In the genomic region with DNA sequence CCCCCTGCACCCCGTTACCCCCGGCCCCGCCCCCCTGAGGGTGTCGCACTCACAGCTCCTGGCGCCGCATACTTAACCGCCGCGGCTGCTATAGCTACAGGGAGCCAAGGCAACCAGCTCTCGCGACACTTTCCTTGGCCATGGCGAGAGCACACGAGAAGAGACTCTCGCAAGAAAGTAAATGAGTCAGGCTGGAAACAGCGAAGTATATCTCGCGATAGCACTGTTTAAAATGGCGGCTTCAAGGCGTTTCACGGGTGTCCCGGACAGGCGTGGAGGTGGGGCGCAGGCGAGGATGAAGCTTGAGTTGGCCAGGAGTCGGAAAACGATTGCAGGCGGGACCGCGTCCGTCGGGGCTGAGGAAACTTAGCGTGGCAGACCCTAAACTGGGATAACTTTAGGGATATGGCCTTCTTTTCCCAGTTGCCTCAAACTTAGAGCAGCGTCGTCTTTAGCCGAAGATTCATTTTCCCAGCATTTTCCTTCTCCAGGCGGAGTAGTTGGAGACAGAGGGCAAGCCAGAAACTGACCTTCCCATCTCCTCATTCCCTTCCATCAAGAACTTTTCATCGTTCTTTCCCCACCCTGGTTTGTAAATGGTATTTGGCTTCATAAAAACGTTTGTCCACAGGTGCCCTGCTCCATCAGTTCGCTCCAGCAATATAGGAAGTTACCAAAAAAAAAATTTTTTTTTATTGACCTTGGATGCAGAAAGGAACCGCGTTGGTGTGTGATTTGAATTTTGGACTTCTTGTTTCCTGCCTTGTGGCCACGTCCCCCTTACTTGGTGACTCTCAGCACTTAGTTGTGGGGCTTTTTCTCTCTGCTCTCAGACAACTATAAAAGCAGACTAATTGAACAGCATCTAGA, we compare ENCODE assay signal across 8 cellular contexts. TPM values are rescaled to one million over a fixed set of nuclear protein-coding genes. Genes with fewer than 3 reads are reported as not detected.
DNase-seq lines count a peak whose midpoint lies in the region; ATAC-seq and TF ChIP-seq lines count a peak whose summit lies in the region.

No MANE protein-coding gene starts in this region.

- peak overlapping the region; percentile 80 for H3K4me3 ChIP-seq in PC-9
- peak overlapping the region; percentile 81 to 93 (median 87) for H3K4me3 ChIP-seq in esophagus squamous epithelium
- H3K4me3 ChIP-seq in muscle layer of duodenum (ENCODE audit: low read depth in 1 of 2, low read length in 2 of 2) = peak overlapping the region; percentile 87 to 99

- H3K4me1 ChIP-seq in PC-9 (replicated peaks; ENCODE audit: insufficient read depth) = peaks cover 11% of the 10 kb centered on the region; the same call in 1 of the 2 replicates
- peaks cover 7 to 37% (median 13%) of the 10 kb centered on the region in 3 donors for H3K4me1 ChIP-seq in esophagus squamous epithelium
- peaks cover 0 to 4% of the 10 kb centered on the region in 2 donors for H3K4me1 ChIP-seq in muscle layer of duodenum (ENCODE audit: control insufficient read depth in 1 of 2, insufficient read depth in 2 of 2, low read length in 2 of 2)

- H3K79me2 ChIP-seq in PC-9 (ENCODE audit: low read depth) = peaks cover 55% of the 10 kb centered on the region

- in situ Hi-C loops in KBM-7 (cut with MboI; ENCODE audit: low pct_unique_long_range_greater_than_20kb, low sequenced_read_pairs) = loop anchor here (25.0 kb wide), 1 partner anchor 89 kb away; no protein-coding TSS in a partner anchor

- POLR2A ChIA-PET in PC-9 (lab: Charles Lee; ENCODE audit: unreplicated experiment) = interaction anchor here (0.5 to 1.6 kb wide), 13 partner anchors 24 to 430 kb away, joined by 3 to 28 read pairs (median 5); a partner anchor contains a TSS

- no peaks in the 10 kb centered on the region for H4K20me1 ChIP-seq in PC-9 (ENCODE audit: insufficient read depth)

- H3K36me3 ChIP-seq in PC-9 (ENCODE audit: low read depth) (no peaks in the 10 kb centered on the region), esophagus squamous epithelium (no peaks in the 10 kb centered on the region), muscle layer of duodenum (ENCODE audit: control insufficient read depth in 1 of 2, insufficient read depth in 2 of 2, low read length in 2 of 2) (no peaks in the 10 kb centered on the region)

- CTCF ChIA-PET in PC-9 (lab: Charles Lee) = interaction anchor here (0.6 to 1.0 kb wide), 3 partner anchors 47 to 133 kb away, joined by 5 to 9 read pairs (median 6); no protein-coding TSS in a partner anchor

- H2AFZ ChIP-seq in PC-9 = peak overlapping the region; percentile 99

- TF ChIP-seq POLR2A in esophagus squamous epithelium (IDR thresholded peaks at IDR 0.05) = peak in 1 of 4 donors; percentile 51

- H3K4me2 ChIP-seq in PC-9 = peak overlapping the region; percentile 91

- peak; percentile 96 for ATAC-seq in GM21723 (IDR thresholded peaks at IDR 0.05; ENCODE audit: unreplicated experiment)

- WGBS in esophagus squamous epithelium, 2 donors = 2 to 6% methylated on average over 16 to 27 of the region's 42 CpGs

- intact Hi-C loops in PC-9 (cut with micrococcal nuclease; ENCODE audit: unreplicated experiment) = loop anchor here (1.0 to 2.0 kb wide), 4 partner anchors 25 to 97 kb away; a partner anchor contains a TSS
- intact Hi-C loops in esophagus squamous epithelium (cut with DNase I) = no loop called here

- H3F3A ChIP-seq in PC-9 (ENCODE audit: insufficient read depth, low read depth) = peaks cover 20% of the 10 kb centered on the region

- BruUV-seq in PC-9 (replicated peaks; lab: Mats Ljungman, UMichigan) = TSS peak; percentile 75

- H3K27ac ChIP-seq in PC-9 (peak overlapping the region; percentile 81), esophagus squamous epithelium (peak overlapping the region; percentile 85 to 90 (median 88)), muscle layer of duodenum (ENCODE audit: low read length) (peak overlapping the region; percentile 82)

- H3K27me3 ChIP-seq in PC-9 (ENCODE audit: insufficient read depth, low read depth) = no peaks in the 10 kb centered on the region
- H3K27me3 ChIP-seq in esophagus squamous epithelium = no peaks in the 10 kb centered on the region
- H3K27me3 ChIP-seq in muscle layer of duodenum (ENCODE audit: low read depth, low read length) = no peaks in the 10 kb centered on the region

- H3K9me3 ChIP-seq in PC-9 (ENCODE audit: insufficient read depth, low read depth) (no peaks in the 10 kb centered on the region), esophagus squamous epithelium (no peaks in the 10 kb centered on the region), muscle layer of duodenum (ENCODE audit: control insufficient read depth in 1 of 2, low read length in 2 of 2) (no peaks in the 10 kb centered on the region)

- DNase-seq in DMS53 treated with DMSO at 0.1 percent for 48 hours (lab: John Stamatoyannopoulos, UW; ENCODE audit: unreplicated experiment) = peak; percentile 96
- DNase-seq in KBM-7 = peak; percentile 92
- peak; percentile 94 to 97 for DNase-seq in PC-9
- DNase-seq in activated T-cell treated with anti-CD3 and anti-CD28 coated beads, Interleukin-2, amount 50 U/mL, for 48 hours = peak; percentile 91 to 93
- peak; percentile 82 for DNase-seq in esophagus squamous epithelium (lab: John Stamatoyannopoulos, UW)
- DNase-seq in stimulated activated CD8-positive, alpha-beta memory T cell treated with anti-CD3 and anti-CD28 coated beads, Interleukin-7, amount 100 ng/mL, for 24 hours (ENCODE audit: low read depth) = peak; percentile 83

- no peaks in the 10 kb centered on the region for H3K9me2 ChIP-seq in PC-9 (ENCODE audit: insufficient read depth)

- TF ChIP-seq CTCF in PC-9 (conservative IDR thresholded peaks at IDR 0.05) (no peak), esophagus squamous epithelium (IDR thresholded peaks at IDR 0.05) (no peak)

RNA-seq across cellular contexts. Expression of a gene that starts 15.2 kb away (rescaled TPM):
- total RNA-seq in PC-9 (2021) (0.22 and 0.75 TPM in 2 replicates), esophagus squamous epithelium (1 to 10 TPM in 1 of 4 donors, under 1 TPM in 2, not detected in 1; 0.19 to 1.2 (median 0.79) TPM)

RNA-seq across cellular contexts. Expression of a gene that starts 29.7 kb away (rescaled TPM):
- total RNA-seq in PC-9 (2021) (0.76 and 1.2 TPM in 2 replicates), esophagus squamous epithelium (under 1 TPM; 0.19 to 0.48 (median 0.24) TPM)

RNA-seq across cellular contexts. Expression of a gene that starts 35.0 kb away (rescaled TPM):
- total RNA-seq in PC-9 (2021) (38.3 and 52.4 TPM in 2 replicates), esophagus squamous epithelium (10 to 100 TPM; 17.8 to 37.4 (median 32.7) TPM)

Comparison
In these comparisons a context has a peak if more than half of its experiments do, and no peak if none do; other contexts are left out.
1. Peak in every context shown above with its lines: DNase-seq, ATAC-seq, H3K4me3 ChIP-seq and H3K27ac ChIP-seq.